ENCODE assay signal across 29 cellular contexts in genomic region chr15:38229700-38230099, GRCh38. TPM values are rescaled to one million over a fixed set of nuclear protein-coding genes. Genes with fewer than 3 reads are reported as not detected.
DNase-seq lines count a peak whose midpoint lies in the region; ATAC-seq, FAIRE-seq and TF ChIP-seq lines count a peak whose summit lies in the region.
"Had no signal": no experiment of that assay in that cellular context is flagged by ENCODE, and none has a peak within 500 bp of the region (broad histone marks: within the 10 kb centered on the region; RNA-seq: fewer than 3 reads in every experiment).

No MANE protein-coding gene starts in this region.

- H3K9ac ChIP-seq in K562 (ENCODE audit: insufficient read depth in 1 of 2, low read depth in 2 of 2, low read length in 2 of 2), result no peak overlapping the region
- H3K9ac ChIP-seq: SK-N-SH had no signal

- no peaks in the 10 kb centered on the region for H3K27me3 Mint-ChIP-seq in chondrocyte (ENCODE audit: low read depth)

- BruUV-seq in K562 (replicated peaks; lab: Mats Ljungman, UMichigan), result no TSS peak

- H3K36me3 ChIP-seq in K562 (ENCODE audit: control insufficient read depth, insufficient read depth, low read length), result no peaks in the 10 kb centered on the region
- H3K36me3 ChIP-seq in left lung, result no peaks in the 10 kb centered on the region
- H3K36me3 ChIP-seq: tibial artery had no signal

- peak; percentile 28 for DNase-seq in EL
- peak; percentile 18 for DNase-seq in LHCN-M2 (ENCODE audit: low read depth)
- DNase-seq in K562 (ENCODE audit: extremely low read depth in 1 of 4, low spot score in 3 of 4), result no peak
- no peak for DNase-seq in left lung
- no peak for DNase-seq in chondrocyte (ENCODE audit: low spot score)
- DNase-seq in epidermal melanocyte (ENCODE audit: insufficient read length, low spot score), result no peak
- no peak for DNase-seq in dorsolateral prefrontal cortex
- DNase-seq in HuH-7 (ENCODE audit: low spot score), result no peak
- DNase-seq: activated CD8-positive, alpha-beta memory T cell treated with anti-CD3 and anti-CD28 coated beads, Interleukin-2, amount 50 U/mL, for 48 hours; activated CD8-positive, alpha-beta T cell treated with anti-CD3 and anti-CD28 coated beads for 36 hours; activated naive CD4-positive, alpha-beta T cell treated with Interleukin-2 at 50 U/mL for 16 hours; AML-193; body of pancreas; CD4-positive, alpha-beta T cell; glutamatergic neuron; H9; left ventricle myocardium superior; naive thymus-derived CD8-positive, alpha-beta T cell; NCI-H1694; nucleus accumbens; psoas muscle; SK-N-SH; stimulated activated CD4-positive, alpha-beta T cell treated with anti-CD3 and anti-CD28 coated beads, Interleukin-4, amount 100 ng/mL, for 1 hour; tibial artery had no signal

- H3K4me3 Mint-ChIP-seq in chondrocyte (ENCODE audit: unreplicated experiment), result no peak overlapping the region
- H3K4me3 Mint-ChIP-seq: activated CD8-positive, alpha-beta T cell treated with anti-CD3 and anti-CD28 coated beads for 36 hours; activated T-helper 1 cell treated with anti-CD3 and anti-CD28 coated beads, Interleukin-12 subunit alpha, Interleukin-12 subunit beta, Interleukin-2, Interleukin-4 antibody, amounts not matched to agents 30 ng/mL and 10 ng/mL and 1 ng/mL, durations not matched to agents 14 hours and 24 hours and 36 hours; CD4-positive, alpha-beta T cell; H9; naive thymus-derived CD8-positive, alpha-beta T cell; T-helper 1 cell treated with Interleukin-12 subunit alpha and Interleukin-12 subunit beta and Interleukin-4 antibody, amounts not matched to agents 30 μg/mL and 1 μg/mL, for 36 hours had no signal

- CTCF ChIA-PET in K562 (lab: Yijun Ruan, JAX; ENCODE audit: low intra/inter-chr PET ratio), result no interaction called here

- no peaks in the 10 kb centered on the region for H4K20me1 ChIP-seq in K562 (replicated peaks; ENCODE audit: control insufficient read depth, insufficient read depth, low read length)

- H3K4me1 Mint-ChIP-seq in chondrocyte (ENCODE audit: low read depth), result peaks cover 7% of the 10 kb centered on the region
- H3K4me1 Mint-ChIP-seq: naive thymus-derived CD8-positive, alpha-beta T cell had no signal

- no peak for FAIRE-seq in K562 (lab: Jason Lieb, UNC)
- FAIRE-seq: GM18507, keratinocyte had no signal

- no peaks in the 10 kb centered on the region for H3K9me1 ChIP-seq in K562 (ENCODE audit: control insufficient read depth, insufficient read depth, low read length)

- no peak overlapping the region for H3K27ac ChIP-seq in K562 (ENCODE audit: extremely low read depth, low read depth, low read length)
- no peak overlapping the region for H3K27ac ChIP-seq in left lung
- H3K27ac ChIP-seq in dorsolateral prefrontal cortex, result peak overlapping the region in 7 of 59 donors; percentile 75 to 93 (median 90)
- H3K27ac ChIP-seq: body of pancreas, psoas muscle, tibial artery had no signal

- TF ChIP-seq CTCF in K562 (IDR thresholded peaks at IDR 0.05 in 2 of 3, conservative IDR thresholded peaks at IDR 0.05 in 1 of 3; ENCODE audit: insufficient read depth in 2 of 3, low read depth in 1 of 3, low read length in 3 of 3) (no peak), left lung (IDR thresholded peaks at IDR 0.05) (no peak), chondrocyte (IDR thresholded peaks at IDR 0.05) (no peak), dorsolateral prefrontal cortex (IDR thresholded peaks at IDR 0.05 in 54 of 56, conservative IDR thresholded peaks at IDR 0.05 in 2 of 56; ENCODE audit: low read depth in 1 of 56, partially characterized antibody in 56 of 56) (no peak)

- intact Hi-C loops in K562 (cut with micrococcal nuclease), result no loop called here
- intact Hi-C loops in left lung (cut with DNase I), result no loop called here
- intact Hi-C loops in dorsolateral prefrontal cortex (cut with DNase I), result loop anchor here in 1 of 2 donors (10.0 kb wide), 1 partner anchor 155 kb away; no protein-coding TSS in a partner anchor

- H3K27me3 ChIP-seq in K562 (ENCODE audit: control insufficient read depth in 2 of 2, insufficient read depth in 2 of 2, low read length in 2 of 2), result peaks cover 6% of the 10 kb centered on the region in 2 experiments; a peak in 2 of 5 replicates
- H3K27me3 ChIP-seq in left lung, result no peaks in the 10 kb centered on the region
- no peaks in the 10 kb centered on the region for H3K27me3 ChIP-seq in dorsolateral prefrontal cortex
- H3K27me3 ChIP-seq: body of pancreas, tibial artery had no signal

- in situ Hi-C loops in K562 (cut with MboI), result no loop called here

- H2AFZ ChIP-seq in K562 (ENCODE audit: low read depth, low read length), result no peak overlapping the region

- 9% methylated on average over 2 of the region's 2 CpGs for WGBS in K562 (ENCODE audit: insufficient coverage, low coverage, missing lambda C conversion rate)

- no peak for TF ChIP-seq RAD21 in K562 (CRISPR knock-in tag; conservative IDR thresholded peaks at IDR 0.05 in 1 of 2, IDR thresholded peaks at IDR 0.05 in 1 of 2)

- no peaks in the 10 kb centered on the region for H3K79me2 ChIP-seq in K562 (ENCODE audit: control insufficient read depth, insufficient read depth, low read length)

- no peak for TF ChIP-seq POLR2A in K562 (conservative IDR thresholded peaks at IDR 0.05)

- ATAC-seq in K562 (no peak), left lung (peak; percentile 44)
- ATAC-seq: activated CD8-positive, alpha-beta T cell treated with anti-CD3 and anti-CD28 coated beads for 36 hours; body of pancreas; left ventricle myocardium superior; naive thymus-derived CD8-positive, alpha-beta T cell; psoas muscle; sciatic nerve had no signal

- TF ChIP-seq EP300 in K562 (IDR thresholded peaks at IDR 0.05; ENCODE audit: low read length), result no peak

- H3K27ac Mint-ChIP-seq in chondrocyte (ENCODE audit: unreplicated experiment), result no peak overlapping the region
- H3K27ac Mint-ChIP-seq: activated CD8-positive, alpha-beta T cell treated with anti-CD3 and anti-CD28 coated beads for 36 hours; activated T-helper 1 cell treated with anti-CD3 and anti-CD28 coated beads, Interleukin-12 subunit alpha, Interleukin-12 subunit beta, Interleukin-2, Interleukin-4 antibody, amounts not matched to agents 30 ng/mL and 10 ng/mL and 1 ng/mL, durations not matched to agents 14 hours and 24 hours and 36 hours; CD4-positive, alpha-beta T cell; H9; naive thymus-derived CD8-positive, alpha-beta T cell; T-helper 1 cell treated with Interleukin-12 subunit alpha and Interleukin-12 subunit beta and Interleukin-4 antibody, amounts not matched to agents 30 μg/mL and 1 μg/mL, for 36 hours had no signal

- no peaks in the 10 kb centered on the region for H3K9me3 Mint-ChIP-seq in chondrocyte (ENCODE audit: low read depth)
- H3K9me3 Mint-ChIP-seq: activated CD8-positive, alpha-beta T cell treated with anti-CD3 and anti-CD28 coated beads for 36 hours; activated T-helper 1 cell treated with anti-CD3 and anti-CD28 coated beads, Interleukin-12 subunit alpha, Interleukin-12 subunit beta, Interleukin-2, Interleukin-4 antibody, amounts not matched to agents 30 ng/mL and 10 ng/mL and 1 ng/mL, durations not matched to agents 14 hours and 24 hours and 36 hours; CD4-positive, alpha-beta T cell; H9; naive thymus-derived CD8-positive, alpha-beta T cell; T-helper 1 cell treated with Interleukin-12 subunit alpha and Interleukin-12 subunit beta and Interleukin-4 antibody, amounts not matched to agents 30 μg/mL and 1 μg/mL, for 36 hours had no signal

- no peaks in the 10 kb centered on the region for H3K36me3 Mint-ChIP-seq in chondrocyte (ENCODE audit: low read depth)
- H3K36me3 Mint-ChIP-seq: naive thymus-derived CD8-positive, alpha-beta T cell had no signal

- POLR2A ChIA-PET in K562 (lab: Yijun Ruan, JAX), result interaction anchor here (0.6 to 0.7 kb wide), 2 partner anchors 14 to 217 kb away, joined by 3 read pairs; no protein-coding TSS in a partner anchor

- H3K4me2 ChIP-seq in K562 (ENCODE audit: insufficient read depth, low read length), result no peak overlapping the region
- H3K4me2 ChIP-seq: SK-N-SH had no signal

- H3K4me3 ChIP-seq in K562 (no peak overlapping the region), left lung (no peak overlapping the region), dorsolateral prefrontal cortex (no peak overlapping the region)
- H3K4me3 ChIP-seq: body of pancreas, psoas muscle, tibial artery had no signal

- H3K4me1 ChIP-seq in K562 (replicated peaks in 1 of 2; ENCODE audit: control insufficient read depth in 2 of 2, insufficient read depth in 2 of 2, low read length in 2 of 2) (no peaks in the 10 kb centered on the region; a peak in 1 of 5 replicates), left lung (no peaks in the 10 kb centered on the region)
- H3K4me1 ChIP-seq: psoas muscle, tibial artery had no signal

- no peaks in the 10 kb centered on the region for H3K9me3 ChIP-seq in K562 (replicated peaks; ENCODE audit: control insufficient read depth, insufficient read depth, low read depth, low read length)
- H3K9me3 ChIP-seq in left lung, result no peaks in the 10 kb centered on the region
- H3K9me3 ChIP-seq: body of pancreas, psoas muscle, SK-N-SH, tibial artery had no signal

RNA-seq across cellular contexts. Expression of gene SPRED1, which starts 22.9 kb away (rescaled TPM):
- total RNA-seq in LHCN-M2 (2014; rRNA removed), result 46.1 and 48.4 TPM in 2 replicates
- polyA plus RNA-seq in LHCN-M2 (2012), result 7.1 TPM
- total RNA-seq in K562 (2011; cell fraction: chromatin; rRNA removed; ENCODE audit: low replicate concordance), result 8.8 and 34.6 TPM in 2 replicates
- 4.8 and 6.8 TPM in 2 replicates for total RNA-seq in K562 (2011; cell fraction: nucleolus; rRNA removed)
- 12.5 and 16.1 TPM in 2 replicates for total RNA-seq in K562 (2011; cell fraction: nucleoplasm; rRNA removed)
- total RNA-seq in K562 (2014; rRNA removed), result 12.6 and 12.9 TPM in 2 replicates
- total RNA-seq in K562 (2014; rRNA removed; fragmentation: Illumina TruSeq; extraction: Trizol), result 16.8 and 18.7 TPM in 2 replicates
- total RNA-seq in K562 (2015; rRNA removed; fragmentation: Illumina TruSeq; extraction: Trizol), result 11.4 and 11.9 TPM in 2 replicates
- 15.1 and 17.4 TPM in 2 replicates for total RNA-seq in K562 (2021)
- 4.5 and 4.7 TPM in 2 replicates for polyA plus RNA-seq in K562 (2011; rRNA removed)
- polyA plus RNA-seq in K562 (2011; cell fraction: cytosol; rRNA removed), result 1.1 and 2.3 TPM in 2 replicates
- polyA plus RNA-seq in K562 (2011; cell fraction: nucleus; rRNA removed), result 4.3 and 5.1 TPM in 2 replicates
- polyA plus RNA-seq in K562 (2012), result 6.3 and 6.8 TPM in 2 replicates
- 7.9 and 8.1 TPM in 2 replicates for polyA plus RNA-seq in K562 (2014; fragmentation: Illumina TruSeq; extraction: Trizol)
- polyA plus RNA-seq in K562 (2014; fragmentation: Nextera tagmentation; extraction: Ambion mirVana), result 1 to 10 TPM; 2.8 to 3.6 TPM
- 4.2 and 5.0 TPM in 2 replicates for polyA plus RNA-seq in K562 (2014; rRNA removed)
- 20.4 and 23.8 TPM in 2 replicates for polyA minus RNA-seq in K562 (2011; rRNA and poly(A)+ RNA removed)
- 6.5 and 7.7 TPM in 2 replicates for polyA minus RNA-seq in K562 (2011; cell fraction: cytosol; rRNA and poly(A)+ RNA removed)
- polyA minus RNA-seq in K562 (2011; cell fraction: nucleus; rRNA and poly(A)+ RNA removed), result 13.5 and 22.7 TPM in 2 replicates
- total RNA-seq in left lung, result 10 to 100 TPM; 57.5 to 59.4 TPM
- 26.7 to 29.8 TPM (median 26.8 TPM) in 3 replicates for total RNA-seq in chondrocyte
- 10 to 100 TPM; 32.0 to 67.9 (median 45.7) TPM for total RNA-seq in dorsolateral prefrontal cortex

Comparison
In these comparisons a context has a peak if more than half of its experiments do, and no peak if none do; other contexts are left out.
1. DNase-seq: peak in EL (single experiment) and LHCN-M2 (single experiment); none in K562 (0 of 4), left lung (0 of 2), chondrocyte (single experiment), epidermal melanocyte (single experiment), dorsolateral prefrontal cortex (0 of 10) and HuH-7 (single experiment).